ENCODE assay signal across 8 cellular contexts in genomic region chr6:20401403-20402180, GRCh38. TPM values are rescaled to one million over a fixed set of nuclear protein-coding genes. Genes with fewer than 3 reads are reported as not detected.
DNase-seq lines count a peak whose midpoint lies in the region; ATAC-seq and TF ChIP-seq lines count a peak whose summit lies in the region.

Gene E2F3 (plus strand): TSS chr6:20401879. CDS start chr6:20402233, 354 bp downstream.

- WGBS in liver, result under 1% methylated on average over 57 of the region's 57 CpGs

- H3K4me3 Mint-ChIP-seq in activated CD4-positive, alpha-beta memory T cell treated with anti-CD3 and anti-CD28 coated beads for 36 hours, result peak within 1 kb of the TSS; percentile 97

- peak; percentile 82 for ATAC-seq in GM19438 (IDR thresholded peaks at IDR 0.05; ENCODE audit: low read depth, unreplicated experiment)
- peak; percentile 84 for ATAC-seq in HG03575 (IDR thresholded peaks at IDR 0.05; ENCODE audit: extremely low read depth, insufficient number of reproducible peaks, low FRiP score, unreplicated experiment)

- POLR2A ChIA-PET in activated CD4-positive, alpha-beta memory T cell treated with anti-CD3 and anti-CD28 coated beads for 36 hours (lab: Charles Lee), result interaction anchor here (0.7 kb wide), 2 partner anchors 10 to 78 kb away, joined by 3 read pairs; no protein-coding TSS in a partner anchor

- peak; percentile 29 to 39 for TF ChIP-seq RAD21 in liver (IDR thresholded peaks at IDR 0.05)

- peak within 1 kb of the TSS; percentile 50 to 78 for H3K9ac ChIP-seq in liver (ENCODE audit: low read depth in 1 of 2, low read length in 2 of 2)

- H3K36me3 Mint-ChIP-seq in activated CD4-positive, alpha-beta memory T cell treated with anti-CD3 and anti-CD28 coated beads for 36 hours, result peaks cover 10% of the 10 kb centered on the region

- no peak for TF ChIP-seq CTCF in liver (IDR thresholded peaks at IDR 0.05; ENCODE audit: low read depth, low read length, missing input control)

- H3K36me3 ChIP-seq in liver (ENCODE audit: control insufficient read depth in 4 of 4, insufficient read depth in 3 of 4, low read depth in 1 of 4, low read length in 3 of 4), result no peaks in the 10 kb centered on the region

- peak within 1 kb of the TSS; percentile 98 for H3K27ac Mint-ChIP-seq in activated CD4-positive, alpha-beta memory T cell treated with anti-CD3 and anti-CD28 coated beads for 36 hours

- intact Hi-C loops in activated CD4-positive, alpha-beta memory T cell treated with anti-CD3 and anti-CD28 coated beads for 36 hours (cut with micrococcal nuclease), result loop anchor here (1.0 to 5.0 kb wide), 6 partner anchors 32 to 1187 kb away; partner anchors contain the start of genes CDKAL1 and MBOAT1

- H3K27ac ChIP-seq in liver (ENCODE audit: low read depth in 1 of 2, low read length in 2 of 2), result peak within 1 kb of the TSS; percentile 85 to 90

- H3K4me1 Mint-ChIP-seq in activated CD4-positive, alpha-beta memory T cell treated with anti-CD3 and anti-CD28 coated beads for 36 hours (ENCODE audit: low read depth), result peaks cover 36% of the 10 kb centered on the region

- peak within 1 kb of the TSS; percentile 79 to 95 (median 90) for H3K4me3 ChIP-seq in liver (ENCODE audit: low read depth in 1 of 3, low read length in 3 of 3)

- no peaks in the 10 kb centered on the region for H3K27me3 ChIP-seq in liver (ENCODE audit: control insufficient read depth in 4 of 4, insufficient read depth in 4 of 4, low read length in 3 of 4)

- H3K9me3 ChIP-seq in liver (ENCODE audit: control insufficient read depth in 4 of 4, low read length in 3 of 4), result no peaks in the 10 kb centered on the region

- peaks cover 2 to 10% (median 7%) of the 10 kb centered on the region in 4 donors for H3K4me1 ChIP-seq in liver (ENCODE audit: control insufficient read depth in 4 of 4, insufficient read depth in 4 of 4, low read length in 3 of 4)

- H3K27me3 Mint-ChIP-seq in activated CD4-positive, alpha-beta memory T cell treated with anti-CD3 and anti-CD28 coated beads for 36 hours, result no peaks in the 10 kb centered on the region

- H3K9me3 Mint-ChIP-seq in activated CD4-positive, alpha-beta memory T cell treated with anti-CD3 and anti-CD28 coated beads for 36 hours, result no peaks in the 10 kb centered on the region

- DNase-seq in CD1c-positive myeloid dendritic cell (ENCODE audit: extremely low spot score) (peak; percentile 100), NCI-H82 treated with DMSO at 0.1 percent for 48 hours (lab: John Stamatoyannopoulos, UW; ENCODE audit: unreplicated experiment) (peak; percentile 100), dermis microvascular lymphatic vessel endothelial cell (ENCODE audit: low read depth in 2 of 2) (peak; percentile 100)
- peak; percentile 100 for DNase-seq in activated CD4-positive, alpha-beta memory T cell treated with anti-CD3 and anti-CD28 coated beads for 36 hours
- DNase-seq in stimulated activated CD4-positive, alpha-beta T cell treated with anti-CD3 and anti-CD28 coated beads, Interleukin-4, amount 100 ng/mL, for 24 hours, result peak; percentile 100

- CTCF ChIA-PET in activated CD4-positive, alpha-beta memory T cell treated with anti-CD3 and anti-CD28 coated beads for 36 hours (lab: Charles Lee), result interaction anchor here (1.7 kb wide), 1 partner anchor 64 kb away, joined by 5 read pairs; no protein-coding TSS in a partner anchor

TF ChIP-seq in liver, 16 proteins besides CTCF, POLR2A, EP300 and RAD21:
- TF ChIP-seq TAF1 (conservative IDR thresholded peaks at IDR 0.05) (peak; percentile 60), FOXA2 (IDR thresholded peaks at IDR 0.05) (no peak), ZBTB33 (IDR thresholded peaks at IDR 0.05) (peak; percentile 45), REST (IDR thresholded peaks at IDR 0.05) (peak; percentile 70), SP1 (IDR thresholded peaks at IDR 0.05) (peak; percentile 86), EGR1 (IDR thresholded peaks at IDR 0.05; ENCODE audit: low read depth in 2 of 2) (peak in 1 of 2 donors; percentile 39), NR2F2 (IDR thresholded peaks at IDR 0.05) (no peak), JUND (IDR thresholded peaks at IDR 0.05) (no peak), MAX (IDR thresholded peaks at IDR 0.05) (peak; percentile 55), HNF4G (IDR thresholded peaks at IDR 0.05) (no peak), YY1 (IDR thresholded peaks at IDR 0.05) (peak; percentile 88), FOXA1 (IDR thresholded peaks at IDR 0.05) (peak; percentile 18), GABPA (IDR thresholded peaks at IDR 0.05 in 1 of 2, conservative IDR thresholded peaks at IDR 0.05 in 1 of 2) (peak in 1 of 2 donors; percentile 53), ATF3 (IDR thresholded peaks at IDR 0.05) (no peak), RXRA (IDR thresholded peaks at IDR 0.05) (peak in 1 of 2 donors; percentile 26), HNF4A (conservative IDR thresholded peaks at IDR 0.05) (peak in 1 of 2 donors; percentile 28)

RNA-seq across cellular contexts. Expression of gene E2F3, which starts in this region (rescaled TPM):
- 10 to 100 TPM; 17.9 to 18.2 TPM for total RNA-seq in activated CD4-positive, alpha-beta memory T cell treated with anti-CD3 and anti-CD28 coated beads for 36 hours
- 3.5 and 5.1 TPM in 2 replicates for total RNA-seq in dermis microvascular lymphatic vessel endothelial cell
- total RNA-seq in liver, result 1 to 10 TPM; 1.6 to 5.0 TPM
- 1 to 10 TPM; 1.4 to 2.2 TPM for polyA plus RNA-seq in liver

Comparison
In these comparisons a context has a peak if more than half of its experiments do, and no peak if none do; other contexts are left out.
1. Peak in every context shown above with its lines: DNase-seq, ATAC-seq, H3K4me3 ChIP-seq and H3K27ac ChIP-seq.